ENCODE assay signal across 2 cellular contexts in genomic region chr16:54320895-54321294, GRCh38.
TF ChIP-seq lines count a peak whose summit lies in the region.

No MANE protein-coding gene starts in this region.

TF ChIP-seq in GM23338, 12 proteins besides CTCF, POLR2A, EP300 and RAD21:
- TF ChIP-seq ZNF462 (CRISPR knock-in tag; IDR thresholded peaks at IDR 0.05) (0 out of 2 replicates have a peak, but pooled peaks have one; percentile 44), EZH2phosphoT487 (IDR thresholded peaks at IDR 0.05; ENCODE audit: unreplicated experiment) (no peak)

TF ChIP-seq in H1, 55 proteins besides CTCF, POLR2A, EP300 and RAD21:
- TF ChIP-seq SP1 (IDR thresholded peaks at IDR 0.05; ENCODE audit: low read depth, low read length) (no peak), KDM4A (IDR thresholded peaks at IDR 0.05; ENCODE audit: low read depth, low read length, severe bottlenecking) (no peak), RFX5 (IDR thresholded peaks at IDR 0.05; ENCODE audit: borderline replicate concordance, low read depth, low read length) (no peak), USF2 (IDR thresholded peaks at IDR 0.05; ENCODE audit: low read length) (no peak), RBBP5 (IDR thresholded peaks at IDR 0.05; ENCODE audit: borderline replicate concordance, low read depth, low read length) (no peak), RNF2 (IDR thresholded peaks at IDR 0.05; ENCODE audit: borderline replicate concordance, low read depth, low read length, missing control alignments, poor library complexity, severe bottlenecking) (no peak), JUN (IDR thresholded peaks at IDR 0.05; ENCODE audit: low read depth, low read length) (no peak), SIN3A (conservative IDR thresholded peaks at IDR 0.05 in 1 of 2, IDR thresholded peaks at IDR 0.05 in 1 of 2; ENCODE audit: low read depth in 1 of 2, low read length in 2 of 2) (no peak), RXRA (IDR thresholded peaks at IDR 0.05; ENCODE audit: insufficient read depth, low read depth, low read length) (no peak), HDAC2 (IDR thresholded peaks at IDR 0.05; ENCODE audit: borderline replicate concordance in 1 of 2, low read depth in 2 of 2, low read length in 2 of 2) (no peak)
